In genomic region chr2:106953779-106954178, GRCh38 we compare ENCODE assay signal across 19 cellular contexts.
A peak's percentile ranks its signal among the peaks of the same experiment; 100 is the strongest.
DNase-seq lines count a peak whose midpoint lies in the region; ATAC-seq and TF ChIP-seq lines count a peak whose summit lies in the region.
"Had no signal": no experiment of that assay in that cellular context is flagged by ENCODE, and none has a peak within 500 bp of the region (broad histone marks: within the 10 kb centered on the region; RNA-seq: fewer than 3 reads in every experiment).

No MANE protein-coding gene starts in this region.

- peak; percentile 31 to 79 for ATAC-seq in right cardiac atrium
- ATAC-seq in left ventricle myocardium superior, result no peak
- ATAC-seq in thoracic aorta (ENCODE audit: insufficient number of reproducible peaks, low FRiP score, low read depth), result no peak

- no peak overlapping the region for H3K4me2 ChIP-seq in mesendoderm (ENCODE audit: low read length)

- no peak overlapping the region for H2BK5ac ChIP-seq in mesendoderm (ENCODE audit: low read length)

- H4K5ac ChIP-seq in mesendoderm (ENCODE audit: low read length), result no peak overlapping the region

- no peak overlapping the region for H3K18ac ChIP-seq in mesendoderm (ENCODE audit: low read length)

- H3K79me2 ChIP-seq in mesendoderm (ENCODE audit: control insufficient read depth, insufficient read depth, low read length), result no peaks in the 10 kb centered on the region

- H3K9ac ChIP-seq in mesendoderm (ENCODE audit: low read length), result no peak overlapping the region

- no peak overlapping the region for H2BK15ac ChIP-seq in mesendoderm (replicated peaks; ENCODE audit: low read depth)

- H3K4me1 ChIP-seq in right cardiac atrium (ENCODE audit: control insufficient read depth, insufficient read depth, low read length) (no peaks in the 10 kb centered on the region), mesendoderm (ENCODE audit: control insufficient read depth, low read depth, low read length) (no peaks in the 10 kb centered on the region), thoracic aorta (ENCODE audit: control insufficient read depth in 1 of 2, low read depth in 2 of 2) (peaks cover 6 to 27% of the 10 kb centered on the region in 2 donors)

- H2AK5ac ChIP-seq in mesendoderm (ENCODE audit: low read length), result no peak overlapping the region

- H3K27me3 ChIP-seq in right cardiac atrium (ENCODE audit: control insufficient read depth, insufficient read depth), result no peaks in the 10 kb centered on the region
- no peaks in the 10 kb centered on the region for H3K27me3 ChIP-seq in mesendoderm (ENCODE audit: insufficient read depth, low read length, poor library complexity)
- H3K27me3 ChIP-seq in thoracic aorta (replicated peaks; ENCODE audit: insufficient read depth), result no peaks in the 10 kb centered on the region

- no peak overlapping the region for H3K56ac ChIP-seq in mesendoderm (ENCODE audit: low read length)

- H3K9me3 ChIP-seq in right cardiac atrium (ENCODE audit: control insufficient read depth, low read length), result no peaks in the 10 kb centered on the region
- H3K9me3 ChIP-seq in thoracic aorta, result no peaks in the 10 kb centered on the region

- H4K8ac ChIP-seq in mesendoderm (ENCODE audit: low read depth, low read length), result no peak overlapping the region

- H3K4me3 ChIP-seq in right cardiac atrium (ENCODE audit: low read length) (no peak overlapping the region), mesendoderm (ENCODE audit: low read length) (no peak overlapping the region), thoracic aorta (peak overlapping the region; percentile 20)

- peak overlapping the region; percentile 86 for H3K27ac Mint-ChIP-seq in chondrocyte (ENCODE audit: unreplicated experiment)
- no peak overlapping the region for H3K27ac Mint-ChIP-seq in activated T-helper 1 cell treated with anti-CD3 and anti-CD28 coated beads, Interleukin-12 subunit alpha, Interleukin-12 subunit beta, Interleukin-2, Interleukin-4 antibody, amounts not matched to agents 30 ng/mL and 10 ng/mL and 1 ng/mL, durations not matched to agents 14 hours and 24 hours and 36 hours
- H3K27ac Mint-ChIP-seq: B cell; CD4-positive, CD25-positive, alpha-beta regulatory T cell had no signal

- H3K27me3 Mint-ChIP-seq in chondrocyte (ENCODE audit: low read depth), result no peaks in the 10 kb centered on the region
- H3K27me3 Mint-ChIP-seq in activated T-helper 1 cell treated with anti-CD3 and anti-CD28 coated beads, Interleukin-12 subunit alpha, Interleukin-12 subunit beta, Interleukin-2, Interleukin-4 antibody, amounts not matched to agents 30 ng/mL and 10 ng/mL and 1 ng/mL, durations not matched to agents 14 hours and 24 hours and 36 hours (ENCODE audit: insufficient read depth), result no peaks in the 10 kb centered on the region
- H3K27me3 Mint-ChIP-seq: B cell; CD4-positive, CD25-positive, alpha-beta regulatory T cell had no signal

- no peak overlapping the region for H2BK120ac ChIP-seq in mesendoderm (ENCODE audit: low read depth, low read length)

- WGBS in right cardiac atrium, result 44% methylated on average over 5 of the region's 5 CpGs
- WGBS in mesendoderm (ENCODE audit: extremely low coverage, insufficient coverage, low lambda C conversion rate), result no CpG with 5 or more reads among the region's 5 CpGs

- peaks cover 6% of the 10 kb centered on the region for H3K36me3 Mint-ChIP-seq in chondrocyte (ENCODE audit: low read depth)
- H3K36me3 Mint-ChIP-seq in activated T-helper 1 cell treated with anti-CD3 and anti-CD28 coated beads, Interleukin-12 subunit alpha, Interleukin-12 subunit beta, Interleukin-2, Interleukin-4 antibody, amounts not matched to agents 30 ng/mL and 10 ng/mL and 1 ng/mL, durations not matched to agents 14 hours and 24 hours and 36 hours (ENCODE audit: low read depth), result no peaks in the 10 kb centered on the region
- H3K36me3 Mint-ChIP-seq: CD4-positive, CD25-positive, alpha-beta regulatory T cell had no signal

- H3K4me3 Mint-ChIP-seq in chondrocyte (ENCODE audit: unreplicated experiment), result no peak overlapping the region
- H3K4me3 Mint-ChIP-seq in activated T-helper 1 cell treated with anti-CD3 and anti-CD28 coated beads, Interleukin-12 subunit alpha, Interleukin-12 subunit beta, Interleukin-2, Interleukin-4 antibody, amounts not matched to agents 30 ng/mL and 10 ng/mL and 1 ng/mL, durations not matched to agents 14 hours and 24 hours and 36 hours, result no peak overlapping the region
- H3K4me3 Mint-ChIP-seq: B cell; CD4-positive, CD25-positive, alpha-beta regulatory T cell; H9 had no signal

- no peak for TF ChIP-seq CTCF in chondrocyte (IDR thresholded peaks at IDR 0.05)
- TF ChIP-seq CTCF in thoracic aorta (IDR thresholded peaks at IDR 0.05), result no peak

- H3K4ac ChIP-seq in mesendoderm (ENCODE audit: low read depth, low read length), result no peak overlapping the region

- peaks cover 28% of the 10 kb centered on the region for H3K9me3 Mint-ChIP-seq in chondrocyte (ENCODE audit: low read depth)
- no peaks in the 10 kb centered on the region for H3K9me3 Mint-ChIP-seq in activated T-helper 1 cell treated with anti-CD3 and anti-CD28 coated beads, Interleukin-12 subunit alpha, Interleukin-12 subunit beta, Interleukin-2, Interleukin-4 antibody, amounts not matched to agents 30 ng/mL and 10 ng/mL and 1 ng/mL, durations not matched to agents 14 hours and 24 hours and 36 hours
- H3K9me3 Mint-ChIP-seq: H9 had no signal

- H3K79me1 ChIP-seq in mesendoderm (ENCODE audit: low read length), result no peaks in the 10 kb centered on the region

- H3K36me3 ChIP-seq in mesendoderm (ENCODE audit: control insufficient read depth, insufficient read depth, low read length) (no peaks in the 10 kb centered on the region), thoracic aorta (no peaks in the 10 kb centered on the region)

- no peak for DNase-seq in right cardiac atrium
- no peak for DNase-seq in left ventricle myocardium superior
- no peak for DNase-seq in chondrocyte (ENCODE audit: low spot score)
- peak; percentile 18 for DNase-seq in mesendoderm
- no peak for DNase-seq in thoracic aorta (ENCODE audit: low spot score)
- no peak for DNase-seq in inferior parietal cortex (ENCODE audit: extremely low spot score)
- DNase-seq in OCI-M1 (lab: John Stamatoyannopoulos, UW), result no peak
- no peak for DNase-seq in activated T-helper 1 cell treated with anti-CD3 and anti-CD28 coated beads, Interleukin-12 subunit alpha, Interleukin-12 subunit beta, Interleukin-2, Interleukin-4 antibody, amounts not matched to agents 30 ng/mL and 10 ng/mL and 1 ng/mL, durations not matched to agents 14 hours and 24 hours and 36 hours (ENCODE audit: low spot score)
- DNase-seq: CD4-positive, CD25-positive, alpha-beta regulatory T cell; COR-L47; DMS153; H9; KG1; NCI-H1105 treated with DMSO at 0.1 percent for 48 hours; NCI-H1694 treated with DMSO at 0.1 percent for 48 hours; NCI-H748 treated with DMSO at 0.1 percent for 48 hours; NK-92 treated with Interleukin-12 subunit alpha and Interleukin-12 subunit beta, amount 100 ng/mL, for 24 hours; RPMI8226 had no signal

- H3K27ac ChIP-seq in right cardiac atrium (ENCODE audit: low read length), result no peak overlapping the region
- no peak overlapping the region for H3K27ac ChIP-seq in mesendoderm (ENCODE audit: low read depth, low read length)
- peak overlapping the region; percentile 23 to 37 for H3K27ac ChIP-seq in thoracic aorta

- intact Hi-C loops in right cardiac atrium (cut with DNase I) (no loop called here), left ventricle myocardium superior (cut with micrococcal nuclease) (no loop called here)
- intact Hi-C loops in activated T-helper 1 cell treated with anti-CD3 and anti-CD28 coated beads, Interleukin-12 subunit alpha, Interleukin-12 subunit beta, Interleukin-2, Interleukin-4 antibody, amounts not matched to agents 30 ng/mL and 10 ng/mL and 1 ng/mL, durations not matched to agents 14 hours and 24 hours and 36 hours (cut with micrococcal nuclease), result no loop called here

- no peak overlapping the region for H3K23ac ChIP-seq in mesendoderm (ENCODE audit: low read length)

- peaks cover 66% of the 10 kb centered on the region for H3K4me1 Mint-ChIP-seq in chondrocyte (ENCODE audit: low read depth)
- H3K4me1 Mint-ChIP-seq in activated T-helper 1 cell treated with anti-CD3 and anti-CD28 coated beads, Interleukin-12 subunit alpha, Interleukin-12 subunit beta, Interleukin-2, Interleukin-4 antibody, amounts not matched to agents 30 ng/mL and 10 ng/mL and 1 ng/mL, durations not matched to agents 14 hours and 24 hours and 36 hours (ENCODE audit: low read depth), result no peaks in the 10 kb centered on the region
- H3K4me1 Mint-ChIP-seq: B cell; CD4-positive, CD25-positive, alpha-beta regulatory T cell had no signal

Comparison
In these comparisons a context has a peak if more than half of its experiments do, and no peak if none do; other contexts are left out.
1. ATAC-seq: peak in right cardiac atrium (2 of 2); none in left ventricle myocardium superior (single experiment) and thoracic aorta (single experiment).
2. H3K27ac ChIP-seq: peak in thoracic aorta (2 of 2); none in right cardiac atrium (single experiment) and mesendoderm (single experiment).